ENCODE assay signal across 10 cellular contexts in genomic region chr7:7972927-7973594, GRCh38. TPM values are rescaled to one million over a fixed set of nuclear protein-coding genes. Genes with fewer than 3 reads are reported as not detected.
DNase-seq lines count a peak whose midpoint lies in the region; ATAC-seq and TF ChIP-seq lines count a peak whose summit lies in the region.
"Had no signal": no experiment of that assay in that cellular context is flagged by ENCODE, and none has a peak within 500 bp of the region (broad histone marks: within the 10 kb centered on the region; RNA-seq: fewer than 3 reads in every experiment).

No MANE protein-coding gene starts in this region.

- H3K4me1 ChIP-seq in Karpas-422 (ENCODE audit: low read length) = peaks cover 46% of the 10 kb centered on the region

- no peak for ATAC-seq in activated naive CD8-positive, alpha-beta T cell treated with anti-CD3 and anti-CD28 coated beads, Interleukin-2, amount 50 U/mL, for 24 hours
- ATAC-seq in HG03469 (IDR thresholded peaks at IDR 0.05; ENCODE audit: unreplicated experiment) = no peak

- TF ChIP-seq CTCF in neural crest cell (conservative IDR thresholded peaks at IDR 0.05) = no peak

- peak overlapping the region; percentile 70 for H3K4me2 ChIP-seq in Karpas-422 (ENCODE audit: low read depth, low read length, poor library complexity, severe bottlenecking)

- H3K79me2 ChIP-seq in Karpas-422 (ENCODE audit: low read length) = peaks cover 82% of the 10 kb centered on the region

- peak overlapping the region; percentile 25 for H3K4me3 Mint-ChIP-seq in activated naive CD8-positive, alpha-beta T cell treated with anti-CD3 and anti-CD28 coated beads, Interleukin-2, amount 50 U/mL, for 24 hours
- peak overlapping the region; percentile 37 for H3K4me3 Mint-ChIP-seq in neural crest cell

- H3K27ac Mint-ChIP-seq in activated naive CD8-positive, alpha-beta T cell treated with anti-CD3 and anti-CD28 coated beads, Interleukin-2, amount 50 U/mL, for 24 hours = peak overlapping the region; percentile 24
- H3K27ac Mint-ChIP-seq in neural crest cell (ENCODE audit: unreplicated experiment) = no peak overlapping the region

- H3K4me3 ChIP-seq in Karpas-422 (ENCODE audit: low read length) = peak overlapping the region; percentile 41
- H3K4me3 ChIP-seq: right atrium auricular region, vagina had no signal

- peaks cover 46% of the 10 kb centered on the region for H3K4me1 Mint-ChIP-seq in activated naive CD8-positive, alpha-beta T cell treated with anti-CD3 and anti-CD28 coated beads, Interleukin-2, amount 50 U/mL, for 24 hours
- H3K4me1 Mint-ChIP-seq in neural crest cell = peaks cover 30% of the 10 kb centered on the region

- no peaks in the 10 kb centered on the region for H3K36me3 ChIP-seq in Karpas-422 (ENCODE audit: insufficient read depth, low read length)
- H3K36me3 ChIP-seq: right atrium auricular region, vagina had no signal

- H3K27ac ChIP-seq in Karpas-422 (ENCODE audit: low read length) = peak overlapping the region; percentile 46
- H3K27ac ChIP-seq: right atrium auricular region, vagina had no signal

- no peaks in the 10 kb centered on the region for H4K20me1 ChIP-seq in Karpas-422 (ENCODE audit: insufficient read depth, low read depth, low read length)

- DNase-seq in NCI-H446 treated with DMSO at 0.1 percent for 48 hours (lab: John Stamatoyannopoulos, UW) = peak; percentile 11
- DNase-seq in NCI-H446 (lab: John Stamatoyannopoulos, UW) = no peak
- no peak for DNase-seq in Karpas-422
- DNase-seq in activated naive CD8-positive, alpha-beta T cell treated with anti-CD3 and anti-CD28 coated beads, Interleukin-2, amount 50 U/mL, for 24 hours = no peak
- no peak for DNase-seq in neural crest cell (ENCODE audit: low read depth, low spot score)
- no peak for DNase-seq in NCI-H774 (lab: John Stamatoyannopoulos, UW)
- DNase-seq in NCI-H2081 treated with DMSO at 0.1 percent for 48 hours (lab: John Stamatoyannopoulos, UW) = no peak

- H2AFZ ChIP-seq in Karpas-422 (ENCODE audit: low read length) = no peak overlapping the region

- no peaks in the 10 kb centered on the region for H3K9me2 ChIP-seq in Karpas-422 (replicated peaks; ENCODE audit: insufficient read depth, low read length)

- H3K27me3 Mint-ChIP-seq in activated naive CD8-positive, alpha-beta T cell treated with anti-CD3 and anti-CD28 coated beads, Interleukin-2, amount 50 U/mL, for 24 hours = no peaks in the 10 kb centered on the region
- no peaks in the 10 kb centered on the region for H3K27me3 Mint-ChIP-seq in neural crest cell (ENCODE audit: low read depth)

- no peaks in the 10 kb centered on the region for H3K36me3 Mint-ChIP-seq in activated naive CD8-positive, alpha-beta T cell treated with anti-CD3 and anti-CD28 coated beads, Interleukin-2, amount 50 U/mL, for 24 hours (ENCODE audit: low read depth)
- no peaks in the 10 kb centered on the region for H3K36me3 Mint-ChIP-seq in neural crest cell (ENCODE audit: low read depth)

- no peak overlapping the region for H3K9ac ChIP-seq in Karpas-422 (ENCODE audit: low read length)

- H3K9me3 Mint-ChIP-seq in activated naive CD8-positive, alpha-beta T cell treated with anti-CD3 and anti-CD28 coated beads, Interleukin-2, amount 50 U/mL, for 24 hours = no peaks in the 10 kb centered on the region
- no peaks in the 10 kb centered on the region for H3K9me3 Mint-ChIP-seq in neural crest cell

- H3K9me3 ChIP-seq in Karpas-422 (ENCODE audit: low read length) = no peaks in the 10 kb centered on the region
- H3K9me3 ChIP-seq: right atrium auricular region, vagina had no signal

- no peaks in the 10 kb centered on the region for H3K27me3 ChIP-seq in Karpas-422 (ENCODE audit: low read length)
- H3K27me3 ChIP-seq: right atrium auricular region, vagina had no signal

RNA-seq across cellular contexts. Expression of gene GLCCI1, which starts 4.5 kb away (rescaled TPM):
- total RNA-seq in Karpas-422 (2014; rRNA removed; shearing (Covaris generic); ENCODE audit: low replicate concordance) = 30.2 and 55.7 TPM in 2 replicates
- 26.2 and 29.2 TPM in 2 replicates for total RNA-seq in neural crest cell
